21 cellular contexts compared by ENCODE assay signal in genomic region chr10:74072503-74072902, GRCh38.
DNase-seq lines count a peak whose midpoint lies in the region; TF ChIP-seq lines count a peak whose summit lies in the region.
"Had no signal": no experiment of that assay in that cellular context is flagged by ENCODE, and none has a peak within 500 bp of the region (broad histone marks: within the 10 kb centered on the region; RNA-seq: fewer than 3 reads in every experiment).

No MANE protein-coding gene starts in this region.

- H3K4ac ChIP-seq in mesenchymal stem cell (ENCODE audit: low read depth in 1 of 2, low read length in 2 of 2): no peak overlapping the region

- H2AFZ ChIP-seq in mesenchymal stem cell (ENCODE audit: low read depth, low read length): no peak overlapping the region
- H2AFZ ChIP-seq: parathyroid adenoma had no signal

- H3K27ac Mint-ChIP-seq in activated CD4-positive, alpha-beta T cell treated with anti-CD3 and anti-CD28 coated beads, Interleukin-2, amount 10 ng/mL, durations not matched to agents 24 days and 14 days: no peak overlapping the region
- no peak overlapping the region for H3K27ac Mint-ChIP-seq in activated naive CD4-positive, alpha-beta T cell treated with anti-CD3 and anti-CD28 coated beads for 36 hours
- H3K27ac Mint-ChIP-seq: activated naive CD8-positive, alpha-beta T cell treated with anti-CD3 and anti-CD28 coated beads for 36 hours; mesothelial cell of epicardium had no signal

- no peak overlapping the region for H3K18ac ChIP-seq in mesenchymal stem cell (ENCODE audit: low read depth in 1 of 2, low read length in 2 of 2)

- no peaks in the 10 kb centered on the region for H3K9me3 ChIP-seq in mesenchymal stem cell (ENCODE audit: control insufficient read depth, low read length)
- H3K9me3 ChIP-seq: spleen had no signal

- no peak overlapping the region for H3K14ac ChIP-seq in mesenchymal stem cell (ENCODE audit: low read length in 2 of 2)

- H4K91ac ChIP-seq in mesenchymal stem cell (ENCODE audit: low read length): no peak overlapping the region

- H3K27ac ChIP-seq in mesenchymal stem cell (ENCODE audit: low read length, poor library complexity, severe bottlenecking): peak overlapping the region; percentile 94
- H3K27ac ChIP-seq: parathyroid adenoma, spleen had no signal

- WGBS in mesenchymal stem cell: 73% methylated on average over 6 of the region's 6 CpGs

- H2BK15ac ChIP-seq in mesenchymal stem cell (ENCODE audit: low read depth, poor library complexity, severe bottlenecking): no peak overlapping the region

- no peak overlapping the region for H3K9ac ChIP-seq in mesenchymal stem cell (ENCODE audit: low read length)
- H3K9ac ChIP-seq: parathyroid adenoma had no signal

- no peaks in the 10 kb centered on the region for H3K27me3 Mint-ChIP-seq in activated CD4-positive, alpha-beta T cell treated with anti-CD3 and anti-CD28 coated beads, Interleukin-2, amount 10 ng/mL, durations not matched to agents 24 days and 14 days
- no peaks in the 10 kb centered on the region for H3K27me3 Mint-ChIP-seq in activated naive CD4-positive, alpha-beta T cell treated with anti-CD3 and anti-CD28 coated beads for 36 hours (ENCODE audit: low read depth)
- H3K27me3 Mint-ChIP-seq: activated naive CD8-positive, alpha-beta T cell treated with anti-CD3 and anti-CD28 coated beads for 36 hours; IgD-negative memory B cell had no signal

- peak overlapping the region; percentile 70 for H2AK5ac ChIP-seq in mesenchymal stem cell (ENCODE audit: low read length, severe bottlenecking)

- peaks cover 13 to 60% of the 10 kb centered on the region in 2 experiments for H3K36me3 ChIP-seq in mesenchymal stem cell (ENCODE audit: control insufficient read depth in 1 of 2, insufficient read depth in 2 of 2, low read depth in 1 of 2, low read length in 2 of 2)

- H3K23ac ChIP-seq in mesenchymal stem cell (ENCODE audit: low read length in 2 of 2): no peak overlapping the region

- intact Hi-C loops in activated CD4-positive, alpha-beta T cell treated with anti-CD3 and anti-CD28 coated beads, Interleukin-2, amount 10 ng/mL, durations not matched to agents 24 days and 14 days (cut with micrococcal nuclease): no loop called here
- intact Hi-C loops in activated naive CD4-positive, alpha-beta T cell treated with anti-CD3 and anti-CD28 coated beads for 36 hours (cut with micrococcal nuclease): no loop called here

- H3K4me1 ChIP-seq in mesenchymal stem cell (ENCODE audit: control insufficient read depth, insufficient read depth, low read depth, low read length): peaks cover 14% of the 10 kb centered on the region
- H3K4me1 ChIP-seq: parathyroid adenoma had no signal

- no peak overlapping the region for H3K4me3 Mint-ChIP-seq in activated CD4-positive, alpha-beta T cell treated with anti-CD3 and anti-CD28 coated beads, Interleukin-2, amount 10 ng/mL, durations not matched to agents 24 days and 14 days
- H3K4me3 Mint-ChIP-seq in activated naive CD4-positive, alpha-beta T cell treated with anti-CD3 and anti-CD28 coated beads for 36 hours: no peak overlapping the region
- H3K4me3 Mint-ChIP-seq: activated naive CD8-positive, alpha-beta T cell treated with anti-CD3 and anti-CD28 coated beads for 36 hours; IgD-negative memory B cell; mesothelial cell of epicardium had no signal

- H2BK12ac ChIP-seq in mesenchymal stem cell (ENCODE audit: low read length in 2 of 2): no peak overlapping the region

- H3K4me3 ChIP-seq in AG10803 (ENCODE audit: low read length) (no peak overlapping the region), LNCaP clone FGC (ENCODE audit: low read depth, low read length) (no peak overlapping the region), mesenchymal stem cell (ENCODE audit: insufficient read depth in 1 of 2, low read depth in 1 of 2, low read length in 2 of 2) (no peak overlapping the region)
- H3K4me3 ChIP-seq: GM12878, spleen had no signal

- H4K8ac ChIP-seq in mesenchymal stem cell (ENCODE audit: low read length): no peak overlapping the region

- peaks cover 5% of the 10 kb centered on the region for H3K4me1 Mint-ChIP-seq in activated CD4-positive, alpha-beta T cell treated with anti-CD3 and anti-CD28 coated beads, Interleukin-2, amount 10 ng/mL, durations not matched to agents 24 days and 14 days
- H3K4me1 Mint-ChIP-seq in activated naive CD4-positive, alpha-beta T cell treated with anti-CD3 and anti-CD28 coated beads for 36 hours (ENCODE audit: low read depth): no peaks in the 10 kb centered on the region

- TF ChIP-seq CTCF in AG10803 (conservative IDR thresholded peaks at IDR 0.05; ENCODE audit: low read length): no peak
- TF ChIP-seq CTCF in LNCaP clone FGC (IDR thresholded peaks at IDR 0.05; ENCODE audit: control insufficient read depth, extremely low read depth, insufficient read depth): no peak

- no peaks in the 10 kb centered on the region for H3K27me3 ChIP-seq in mesenchymal stem cell (ENCODE audit: control insufficient read depth in 1 of 2, insufficient read depth in 1 of 2, low read length in 2 of 2)
- H3K27me3 ChIP-seq: spleen had no signal

- no peaks in the 10 kb centered on the region for H3K79me1 ChIP-seq in mesenchymal stem cell (replicated peaks; ENCODE audit: low read length, poor library complexity, severe bottlenecking)

- H2BK120ac ChIP-seq in mesenchymal stem cell (ENCODE audit: low read depth, low read length): no peak overlapping the region

- no peaks in the 10 kb centered on the region for H3K9me3 Mint-ChIP-seq in activated CD4-positive, alpha-beta T cell treated with anti-CD3 and anti-CD28 coated beads, Interleukin-2, amount 10 ng/mL, durations not matched to agents 24 days and 14 days
- no peaks in the 10 kb centered on the region for H3K9me3 Mint-ChIP-seq in activated naive CD4-positive, alpha-beta T cell treated with anti-CD3 and anti-CD28 coated beads for 36 hours
- H3K9me3 Mint-ChIP-seq: activated naive CD8-positive, alpha-beta T cell treated with anti-CD3 and anti-CD28 coated beads for 36 hours; IgD-negative memory B cell; mesothelial cell of epicardium had no signal

- H3K4me2 ChIP-seq in mesenchymal stem cell (ENCODE audit: low read length, poor library complexity, severe bottlenecking): peak overlapping the region; percentile 10

- CTCF ChIA-PET in activated naive CD4-positive, alpha-beta T cell treated with anti-CD3 and anti-CD28 coated beads for 36 hours (lab: Charles Lee): interaction anchor here (1.1 kb wide), 1 partner anchor 9 kb away, joined by 3 read pairs; no protein-coding TSS in a partner anchor

- no peak overlapping the region for H2BK5ac ChIP-seq in mesenchymal stem cell (ENCODE audit: low read depth, low read length, poor library complexity, severe bottlenecking)

- DNase-seq in AG10803 (ENCODE audit: low read depth) (peak; percentile 50), LNCaP clone FGC (ENCODE audit: low read depth) (peak; percentile 45), astrocyte of the hippocampus (ENCODE audit: low read depth, low spot score) (peak; percentile 53), mesenchymal stem cell (peak; percentile 62), superior temporal gyrus (ENCODE audit: extremely low spot score) (no peak), Kasumi-1 (lab: John Stamatoyannopoulos, UW) (no peak)
- no peak for DNase-seq in activated CD4-positive, alpha-beta T cell treated with anti-CD3 and anti-CD28 coated beads, Interleukin-2, amount 10 ng/mL, durations not matched to agents 24 days and 14 days
- DNase-seq in activated naive CD4-positive, alpha-beta T cell treated with anti-CD3 and anti-CD28 coated beads for 36 hours: no peak
- DNase-seq: activated CD4-positive, alpha-beta T cell treated with anti-CD3 and anti-CD28 coated beads for 4 hours; activated naive CD8-positive, alpha-beta T cell treated with anti-CD3 and anti-CD28 coated beads for 36 hours; activated T-cell treated with anti-CD3 and anti-CD28 coated beads for 4 hours; NCI-H2171 treated with DMSO at 0.1 percent for 48 hours; NK-92 treated with Interleukin-12 subunit alpha and Interleukin-12 subunit beta, amount 100 ng/mL, for 24 hours; SIG-M5; spleen; stimulated activated naive CD8-positive, alpha-beta T cell treated with anti-CD3 and anti-CD28 coated beads, Interleukin-15, Interleukin-2, amounts not matched to agents 100 U/mL and 50 U/mL, for 24 hours; T1000 had no signal

- H3K36me3 Mint-ChIP-seq in activated CD4-positive, alpha-beta T cell treated with anti-CD3 and anti-CD28 coated beads, Interleukin-2, amount 10 ng/mL, durations not matched to agents 24 days and 14 days (ENCODE audit: low read depth): peaks cover 40% of the 10 kb centered on the region
- peaks cover 3% of the 10 kb centered on the region for H3K36me3 Mint-ChIP-seq in activated naive CD4-positive, alpha-beta T cell treated with anti-CD3 and anti-CD28 coated beads for 36 hours (ENCODE audit: low read depth)
- H3K36me3 Mint-ChIP-seq: activated naive CD8-positive, alpha-beta T cell treated with anti-CD3 and anti-CD28 coated beads for 36 hours had no signal

Comparison
In these comparisons a context has a peak if more than half of its experiments do, and no peak if none do; other contexts are left out.
1. DNase-seq: peak in AG10803 (single experiment), LNCaP clone FGC (single experiment), astrocyte of the hippocampus (single experiment) and mesenchymal stem cell (single experiment); none in superior temporal gyrus (single experiment), activated CD4-positive, alpha-beta T cell treated with anti-CD3 and anti-CD28 coated beads, Interleukin-2, amount 10 ng/mL, durations not matched to agents 24 days and 14 days (single experiment), Kasumi-1 (0 of 2) and activated naive CD4-positive, alpha-beta T cell treated with anti-CD3 and anti-CD28 coated beads for 36 hours (single experiment).